ENCODE assay signal across 1 cellular context in the genomic region with DNA sequence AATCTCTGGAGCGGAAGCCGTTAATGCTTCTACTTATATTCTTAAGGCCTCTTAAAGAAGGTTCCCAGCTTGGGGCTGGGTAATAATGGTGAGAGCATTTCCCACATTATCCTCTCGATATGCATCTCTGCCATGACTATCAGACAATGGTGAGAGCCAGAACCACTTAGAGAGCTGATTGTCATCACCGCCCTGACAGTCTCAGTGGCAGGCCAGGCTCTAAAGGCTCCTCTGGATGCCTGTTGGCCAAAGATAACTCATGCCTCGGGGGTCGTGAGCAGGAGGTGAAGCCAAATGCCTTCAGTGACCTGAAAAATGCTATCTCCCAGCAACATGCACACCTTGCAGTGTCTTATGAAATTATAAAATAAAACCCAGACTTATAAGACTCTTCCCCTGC.
TF ChIP-seq lines count a peak whose summit lies in the region.

No MANE protein-coding gene starts in this region.

TF ChIP-seq in K562, 482 proteins besides CTCF, POLR2A, EP300 and RAD21 (continued from another document and continues in another):
- no peak for TF ChIP-seq ZNF398 (CRISPR knock-in tag; IDR thresholded peaks at IDR 0.05)
- no peak for TF ChIP-seq PURB (CRISPR knock-in tag; IDR thresholded peaks at IDR 0.05; ENCODE audit: low read depth)
- no peak for TF ChIP-seq FUS (optimal IDR thresholded peaks at IDR 0.05; ENCODE audit: low read depth, low read length)
- no peak for TF ChIP-seq EZH2 (IDR thresholded peaks at IDR 0.05; ENCODE audit: borderline replicate concordance, low read depth, low read length)
- no peak for TF ChIP-seq FOXK2 (conservative IDR thresholded peaks at IDR 0.05 in 1 of 2, IDR thresholded peaks at IDR 0.05 in 1 of 2; ENCODE audit: low read depth in 2 of 2)
- no peak for TF ChIP-seq ZNF318 (IDR thresholded peaks at IDR 0.05; ENCODE audit: borderline replicate concordance in 1 of 2, low read depth in 1 of 2)
- TF ChIP-seq TSC22D4 (tag; IDR thresholded peaks at IDR 0.05), result no peak
- no peak for TF ChIP-seq ZBTB9 (CRISPR knock-in tag; IDR thresholded peaks at IDR 0.05)
- TF ChIP-seq RBM17 (IDR thresholded peaks at IDR 0.05; ENCODE audit: borderline replicate concordance, low read depth, low read length), result no peak
- TF ChIP-seq KDM2B (CRISPR knock-in tag; IDR thresholded peaks at IDR 0.05), result no peak
- TF ChIP-seq TOE1 (IDR thresholded peaks at IDR 0.05; ENCODE audit: borderline replicate concordance), result no peak
- TF ChIP-seq TOE1 (CRISPR knock-in tag; IDR thresholded peaks at IDR 0.05; ENCODE audit: borderline replicate concordance, low read depth), result no peak
- TF ChIP-seq, protein P1, sequence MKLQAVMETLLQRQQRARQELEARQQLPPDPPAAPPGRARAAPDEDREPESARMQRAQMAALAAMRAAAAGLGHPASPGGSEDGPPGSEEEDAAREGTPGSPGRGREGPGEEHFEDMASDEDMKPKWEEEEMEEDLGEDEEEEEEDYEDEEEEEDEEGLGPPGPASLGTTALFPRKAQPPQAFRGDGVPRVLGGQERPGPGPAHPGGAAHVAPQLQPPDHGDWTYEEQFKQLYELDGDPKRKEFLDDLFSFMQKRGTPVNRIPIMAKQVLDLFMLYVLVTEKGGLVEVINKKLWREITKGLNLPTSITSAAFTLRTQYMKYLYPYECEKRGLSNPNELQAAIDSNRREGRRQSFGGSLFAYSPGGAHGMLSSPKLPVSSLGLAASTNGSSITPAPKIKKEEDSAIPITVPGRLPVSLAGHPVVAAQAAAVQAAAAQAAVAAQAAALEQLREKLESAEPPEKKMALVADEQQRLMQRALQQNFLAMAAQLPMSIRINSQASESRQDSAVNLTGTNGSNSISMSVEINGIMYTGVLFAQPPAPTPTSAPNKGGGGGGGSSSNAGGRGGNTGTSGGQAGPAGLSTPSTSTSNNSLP (IDR thresholded peaks at IDR 0.05; ENCODE audit: borderline replicate concordance, low read depth, low read length), result no peak
- no peak for TF ChIP-seq YBX1 (IDR thresholded peaks at IDR 0.05)
- TF ChIP-seq L3MBTL2 (IDR thresholded peaks at IDR 0.05), result no peak
- TF ChIP-seq ZFP30 (CRISPR knock-in tag; IDR thresholded peaks at IDR 0.05; ENCODE audit: borderline replicate concordance), result no peak
- no peak for TF ChIP-seq PBX2 (CRISPR knock-in tag; IDR thresholded peaks at IDR 0.05; ENCODE audit: low read depth)
- no peak for TF ChIP-seq PBX2 (tag; conservative IDR thresholded peaks at IDR 0.05; ENCODE audit: low read depth)
- TF ChIP-seq SUPT5H (IDR thresholded peaks at IDR 0.05), result no peak
- no peak for TF ChIP-seq HMGXB4 (CRISPR knock-in tag; IDR thresholded peaks at IDR 0.05)
- TF ChIP-seq CREM (IDR thresholded peaks at IDR 0.05; ENCODE audit: low read depth), result no peak
- TF ChIP-seq, protein P2, sequence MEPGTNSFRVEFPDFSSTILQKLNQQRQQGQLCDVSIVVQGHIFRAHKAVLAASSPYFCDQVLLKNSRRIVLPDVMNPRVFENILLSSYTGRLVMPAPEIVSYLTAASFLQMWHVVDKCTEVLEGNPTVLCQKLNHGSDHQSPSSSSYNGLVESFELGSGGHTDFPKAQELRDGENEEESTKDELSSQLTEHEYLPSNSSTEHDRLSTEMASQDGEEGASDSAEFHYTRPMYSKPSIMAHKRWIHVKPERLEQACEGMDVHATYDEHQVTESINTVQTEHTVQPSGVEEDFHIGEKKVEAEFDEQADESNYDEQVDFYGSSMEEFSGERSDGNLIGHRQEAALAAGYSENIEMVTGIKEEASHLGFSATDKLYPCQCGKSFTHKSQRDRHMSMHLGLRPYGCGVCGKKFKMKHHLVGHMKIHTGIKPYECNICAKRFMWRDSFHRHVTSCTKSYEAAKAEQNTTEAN (CRISPR knock-in tag; IDR thresholded peaks at IDR 0.05), result no peak
- no peak for TF ChIP-seq BRF2 (IDR thresholded peaks at IDR 0.05; ENCODE audit: borderline replicate concordance, insufficient read depth, insufficient read length)
- no peak for TF ChIP-seq SIRT6 (IDR thresholded peaks at IDR 0.05; ENCODE audit: low read depth, low read length)
- TF ChIP-seq REST (CRISPR knock-in tag; IDR thresholded peaks at IDR 0.05; ENCODE audit: low read depth), result no peak
